13 cellular contexts compared by ENCODE assay signal in genomic region chr2:153059338-153060052, GRCh38.
DNase-seq lines count a peak whose midpoint lies in the region; ATAC-seq and TF ChIP-seq lines count a peak whose summit lies in the region.
"Had no signal": no experiment of that assay in that cellular context is flagged by ENCODE, and none has a peak within 500 bp of the region (broad histone marks: within the 10 kb centered on the region; RNA-seq: fewer than 3 reads in every experiment).

No MANE protein-coding gene starts in this region.

- TF ChIP-seq CTCF in MM.1S (IDR thresholded peaks at IDR 0.05; ENCODE audit: low read length), result no peak

- no peaks in the 10 kb centered on the region for H3K27me3 Mint-ChIP-seq in activated CD4-positive, alpha-beta T cell treated with anti-CD3 and anti-CD28 coated beads for 36 hours
- H3K27me3 Mint-ChIP-seq: central memory CD8-positive, alpha-beta T cell had no signal

- intact Hi-C loops in activated CD4-positive, alpha-beta T cell treated with anti-CD3 and anti-CD28 coated beads for 36 hours (cut with DNase I, micrococcal nuclease), result no loop called here

- H2AFZ ChIP-seq in MM.1S (ENCODE audit: low read length), result no peak overlapping the region

- H3K4me1 ChIP-seq in MM.1S (ENCODE audit: low read length), result peaks cover 43% of the 10 kb centered on the region

- H3K27ac ChIP-seq in MM.1S (ENCODE audit: low read length), result peak overlapping the region; percentile 72
- H3K27ac ChIP-seq: neutrophil had no signal

- no peaks in the 10 kb centered on the region for H3K36me3 ChIP-seq in MM.1S (replicated peaks; ENCODE audit: insufficient read depth, low read length)
- H3K36me3 ChIP-seq: neutrophil had no signal

- DNase-seq in ELR (ENCODE audit: low read depth) (peak; percentile 68), MM.1S (peak; percentile 84), astrocyte of the hippocampus (ENCODE audit: low read depth, low spot score) (peak; percentile 84), mucosa of gallbladder (ENCODE audit: low spot score) (peak; percentile 19), NOMO-1 treated with dmso at 0.1 percent for 144 hours (lab: John Stamatoyannopoulos, UW; ENCODE audit: unreplicated experiment) (no peak)
- DNase-seq in stimulated activated CD4-positive, alpha-beta T cell treated with anti-CD3 and anti-CD28 coated beads, Interleukin-4, amount 100 ng/mL, for 24 hours, result no peak
- no peak for DNase-seq in activated CD4-positive, alpha-beta T cell treated with anti-CD3 and anti-CD28 coated beads for 36 hours
- no peak for DNase-seq in activated CD4-positive, alpha-beta T cell treated with anti-CD3 and anti-CD28 coated beads for 48 hours
- DNase-seq: head of caudate nucleus, KG1, SHP77 treated with DMSO at 0.1 percent for 48 hours had no signal

- no peaks in the 10 kb centered on the region for H3K27me3 ChIP-seq in MM.1S (replicated peaks; ENCODE audit: insufficient read depth, low read length)
- H3K27me3 ChIP-seq: neutrophil had no signal

- POLR2A ChIA-PET in activated CD4-positive, alpha-beta T cell treated with anti-CD3 and anti-CD28 coated beads for 36 hours (lab: Charles Lee), result no interaction called here

- CTCF ChIA-PET in activated CD4-positive, alpha-beta T cell treated with anti-CD3 and anti-CD28 coated beads for 36 hours (lab: Charles Lee), result interaction anchor here (0.9 kb wide), 1 partner anchor 16 kb away, joined by 3 read pairs; no protein-coding TSS in a partner anchor

- H3K4me3 Mint-ChIP-seq in activated CD4-positive, alpha-beta T cell treated with anti-CD3 and anti-CD28 coated beads for 36 hours, result no peak overlapping the region
- H3K4me3 Mint-ChIP-seq: central memory CD8-positive, alpha-beta T cell had no signal

- H3K9me3 Mint-ChIP-seq in activated CD4-positive, alpha-beta T cell treated with anti-CD3 and anti-CD28 coated beads for 36 hours (ENCODE audit: low read depth), result no peaks in the 10 kb centered on the region
- H3K9me3 Mint-ChIP-seq: central memory CD8-positive, alpha-beta T cell had no signal

- H3K4me1 Mint-ChIP-seq in activated CD4-positive, alpha-beta T cell treated with anti-CD3 and anti-CD28 coated beads for 36 hours, result no peaks in the 10 kb centered on the region
- H3K4me1 Mint-ChIP-seq: central memory CD8-positive, alpha-beta T cell had no signal

- no peaks in the 10 kb centered on the region; the same call in 1 of the 2 replicates for H3K9me3 ChIP-seq in MM.1S (replicated peaks; ENCODE audit: insufficient read depth, low read length)
- H3K9me3 ChIP-seq: neutrophil had no signal

- H3K27ac Mint-ChIP-seq in activated CD4-positive, alpha-beta T cell treated with anti-CD3 and anti-CD28 coated beads for 36 hours, result no peak overlapping the region

- peak overlapping the region; percentile 38; the same call in 1 of the 2 replicates for H3K9ac ChIP-seq in MM.1S (ENCODE audit: low read length)

- H3K79me2 ChIP-seq in MM.1S (ENCODE audit: low read length), result no peaks in the 10 kb centered on the region

- H3K9me2 ChIP-seq in MM.1S (replicated peaks; ENCODE audit: insufficient read depth, low read length), result no peaks in the 10 kb centered on the region

- ATAC-seq in activated CD4-positive, alpha-beta T cell treated with anti-CD3 and anti-CD28 coated beads for 36 hours, result no peak

- H3K4me2 ChIP-seq in MM.1S (ENCODE audit: low read depth, low read length), result peak overlapping the region; percentile 49

- no peaks in the 10 kb centered on the region for H3K36me3 Mint-ChIP-seq in activated CD4-positive, alpha-beta T cell treated with anti-CD3 and anti-CD28 coated beads for 36 hours (ENCODE audit: low read depth)

- peaks cover 28% of the 10 kb centered on the region for H3F3A ChIP-seq in MM.1S (ENCODE audit: insufficient read depth, low read length)

- peak overlapping the region; percentile 19 for H3K4me3 ChIP-seq in MM.1S (ENCODE audit: low read length)

- no peaks in the 10 kb centered on the region for H4K20me1 ChIP-seq in MM.1S (ENCODE audit: insufficient read depth, low read length)

Comparison
In these comparisons a context has a peak if more than half of its experiments do, and no peak if none do; other contexts are left out.
1. DNase-seq: peak in ELR (single experiment), MM.1S (single experiment), astrocyte of the hippocampus (single experiment) and mucosa of gallbladder (single experiment); none in stimulated activated CD4-positive, alpha-beta T cell treated with anti-CD3 and anti-CD28 coated beads, Interleukin-4, amount 100 ng/mL, for 24 hours (single experiment), activated CD4-positive, alpha-beta T cell treated with anti-CD3 and anti-CD28 coated beads for 36 hours (single experiment), activated CD4-positive, alpha-beta T cell treated with anti-CD3 and anti-CD28 coated beads for 48 hours (single experiment) and NOMO-1 treated with dmso at 0.1 percent for 144 hours (single experiment).